ENCODE assay signal across 23 cellular contexts in genomic region chr9:85402541-85402940, GRCh38.
DNase-seq lines count a peak whose midpoint lies in the region; ATAC-seq, FAIRE-seq and TF ChIP-seq lines count a peak whose summit lies in the region.
"Had no signal": no experiment of that assay in that cellular context is flagged by ENCODE, and none has a peak within 500 bp of the region (broad histone marks: within the 10 kb centered on the region; RNA-seq: fewer than 3 reads in every experiment).

No MANE protein-coding gene starts in this region.

- H4K8ac ChIP-seq in H1 (ENCODE audit: extremely low read depth, insufficient read depth, low read length) (no peak overlapping the region), trophoblast cell (ENCODE audit: low read depth, low read length) (no peak overlapping the region)

- no peaks in the 10 kb centered on the region for H3K79me2 ChIP-seq in H1 (ENCODE audit: control insufficient read depth in 1 of 2, insufficient read depth in 2 of 2, low read length in 2 of 2)
- H3K79me2 ChIP-seq in trophoblast cell (ENCODE audit: control insufficient read depth, insufficient read depth, low read length, poor library complexity), result no peaks in the 10 kb centered on the region

- H3K27me3 ChIP-seq in H1 (replicated peaks in 1 of 4; ENCODE audit: control insufficient read depth in 3 of 4, extremely low read depth in 1 of 4, insufficient read depth in 3 of 4, low read length in 3 of 4) (no peaks in the 10 kb centered on the region), trophoblast cell (ENCODE audit: insufficient read depth, low read length) (no peaks in the 10 kb centered on the region)
- no peaks in the 10 kb centered on the region for H3K27me3 ChIP-seq in naive thymus-derived CD4-positive, alpha-beta T cell (ENCODE audit: control insufficient read depth in 2 of 2, insufficient read depth in 2 of 2, low read length in 2 of 2)
- H3K27me3 ChIP-seq: BE2C had no signal

- no peaks in the 10 kb centered on the region for H3K36me3 Mint-ChIP-seq in naive thymus-derived CD4-positive, alpha-beta T cell
- H3K36me3 Mint-ChIP-seq in immature natural killer cell, result no peaks in the 10 kb centered on the region
- H3K36me3 Mint-ChIP-seq: CD4-positive, CD25-positive, alpha-beta regulatory T cell had no signal

- H3K4me2 ChIP-seq in H1 (ENCODE audit: insufficient read depth in 1 of 2, low read depth in 2 of 2, low read length in 2 of 2), result no peak overlapping the region
- H3K4me2 ChIP-seq in trophoblast cell (ENCODE audit: low read length), result no peak overlapping the region
- H3K4me2 ChIP-seq: A549 had no signal

- no peak for DNase-seq in H1 (ENCODE audit: low read depth in 1 of 2, low spot score in 2 of 2)
- peak; percentile 68 for DNase-seq in left kidney (ENCODE audit: low read depth, low spot score)
- no peak for DNase-seq in trophoblast cell
- no peak for DNase-seq in naive thymus-derived CD4-positive, alpha-beta T cell
- DNase-seq in immature natural killer cell, result no peak
- DNase-seq in MV-4-11 (lab: John Stamatoyannopoulos, UW), result no peak
- no peak for DNase-seq in activated CD8-positive, alpha-beta memory T cell treated with anti-CD3 and anti-CD28 coated beads, Interleukin-2, amount 50 U/mL, for 48 hours
- DNase-seq: CD4-positive, CD25-positive, alpha-beta regulatory T cell; DMS79 treated with DMSO at 0.1 percent for 48 hours; KBM-7; NCI-H1092 treated with DMSO at 0.1 percent for 48 hours; NCI-H1436 treated with DMSO at 0.1 percent for 48 hours; NCI-H2029 treated with DMSO at 0.1 percent for 48 hours; NCI-H226; NCI-H510A treated with DMSO at 0.1 percent for 48 hours; NCI-H774; NK-92 treated with Interleukin-12 subunit alpha and Interleukin-12 subunit beta, amount 100 ng/mL, for 24 hours; SJCRH30 had no signal

- H3K4me3 ChIP-seq in HEK293 (ENCODE audit: low read depth, low read length), result no peak overlapping the region
- H3K4me3 ChIP-seq in H1 (ENCODE audit: extremely low read depth in 1 of 4, insufficient read depth in 2 of 4, low read depth in 3 of 4, low read length in 4 of 4), result no peak overlapping the region
- no peak overlapping the region for H3K4me3 ChIP-seq in trophoblast cell (ENCODE audit: low read depth, low read length)
- no peak overlapping the region for H3K4me3 ChIP-seq in naive thymus-derived CD4-positive, alpha-beta T cell (ENCODE audit: low read length)
- H3K4me3 ChIP-seq: A549, GM12878, SJCRH30 had no signal

- H2BK12ac ChIP-seq in H1 (ENCODE audit: low read depth, low read length) (no peak overlapping the region), trophoblast cell (ENCODE audit: low read length) (no peak overlapping the region)

- H3K36me3 ChIP-seq in HEK293 (ENCODE audit: control insufficient read depth in 2 of 2, insufficient read depth in 1 of 2, low read length in 2 of 2) (no peaks in the 10 kb centered on the region), H1 (ENCODE audit: control insufficient read depth in 2 of 4, insufficient read depth in 4 of 4, low read length in 3 of 4) (no peaks in the 10 kb centered on the region), trophoblast cell (ENCODE audit: control insufficient read depth in 1 of 2, insufficient read depth in 2 of 2, low read length in 2 of 2) (no peaks in the 10 kb centered on the region)
- H3K36me3 ChIP-seq in naive thymus-derived CD4-positive, alpha-beta T cell (ENCODE audit: control insufficient read depth in 2 of 3, insufficient read depth in 3 of 3, low read length in 3 of 3), result no peaks in the 10 kb centered on the region
- H3K36me3 ChIP-seq: BE2C, SJCRH30 had no signal

- no peak for ATAC-seq in naive thymus-derived CD4-positive, alpha-beta T cell
- ATAC-seq: A549, GM12878 had no signal

- H3K23me2 ChIP-seq in H1 (ENCODE audit: low read depth, low read length), result no peaks in the 10 kb centered on the region

- H4K12ac ChIP-seq in trophoblast cell (ENCODE audit: low read depth, low read length), result no peak overlapping the region

- FAIRE-seq in H1 (lab: Jason Lieb, UNC), result no peak
- FAIRE-seq: A549, GM12878 had no signal

- TF ChIP-seq CTCF in HEK293 (tag by site-specific recombination; IDR thresholded peaks at IDR 0.05), result no peak
- TF ChIP-seq CTCF in H1 (IDR thresholded peaks at IDR 0.05; ENCODE audit: control extremely low read depth in 1 of 3, insufficient read depth in 1 of 3, low read depth in 1 of 3, low read length in 3 of 3), result no peak

- H3K9me3 ChIP-seq in HEK293 (ENCODE audit: control insufficient read depth, insufficient read depth, low read depth, low read length), result no peaks in the 10 kb centered on the region
- no peaks in the 10 kb centered on the region for H3K9me3 ChIP-seq in H1 (ENCODE audit: insufficient read depth in 2 of 2, low read depth in 1 of 2, low read length in 1 of 2)
- no peaks in the 10 kb centered on the region for H3K9me3 ChIP-seq in trophoblast cell (ENCODE audit: insufficient read depth, low read depth, low read length)
- H3K9me3 ChIP-seq in naive thymus-derived CD4-positive, alpha-beta T cell (ENCODE audit: control insufficient read depth in 2 of 3, low read length in 3 of 3), result no peaks in the 10 kb centered on the region
- H3K9me3 ChIP-seq: A549, BE2C, SJCRH30 had no signal

- TF ChIP-seq POLR2A in H1 (IDR thresholded peaks at IDR 0.05; ENCODE audit: control extremely low read depth in 1 of 2, low read depth in 2 of 2, low read length in 2 of 2), result no peak

- H3K14ac ChIP-seq in H1 (ENCODE audit: insufficient read length) (no peak overlapping the region), trophoblast cell (ENCODE audit: low read length) (no peak overlapping the region)

- 90% methylated on average over 5 of the region's 5 CpGs; no CpG with 5 or more reads in 1 of the 2 experiments for WGBS in H1 (ENCODE audit: extremely low coverage in 1 of 2, insufficient coverage in 1 of 2, insufficient read length in 1 of 2, insufficient replicate concordance in 2 of 2, low coverage in 1 of 2, low lambda C conversion rate in 2 of 2, missing lambda C conversion rate in 1 of 2), 2 experiments
- no CpG with 5 or more reads among the region's 5 CpGs for WGBS in trophoblast cell (ENCODE audit: extremely low coverage, insufficient coverage, insufficient read length)

- no peak overlapping the region for H4K5ac ChIP-seq in H1 (ENCODE audit: insufficient read length, low read depth, low read length)

- no peak overlapping the region for H2AK5ac ChIP-seq in H1 (ENCODE audit: low read depth, low read length)
- no peak overlapping the region for H2AK5ac ChIP-seq in trophoblast cell (ENCODE audit: low read length)

- H3K4me3 Mint-ChIP-seq in naive thymus-derived CD4-positive, alpha-beta T cell, result no peak overlapping the region
- H3K4me3 Mint-ChIP-seq in immature natural killer cell, result no peak overlapping the region
- H3K4me3 Mint-ChIP-seq: CD4-positive, CD25-positive, alpha-beta regulatory T cell had no signal

- H3K56ac ChIP-seq in H1 (replicated peaks; ENCODE audit: insufficient read length, low read depth, low read length), result no peak overlapping the region

- no peak overlapping the region for H3K18ac ChIP-seq in H1 (ENCODE audit: extremely low read depth, low read length)
- H3K18ac ChIP-seq in trophoblast cell (ENCODE audit: low read length), result no peak overlapping the region

- CTCF ChIA-PET in HEK293 (lab: Yijun Ruan, JAX) (interaction anchor here (1.2 kb wide), 1 partner anchor 23 kb away, joined by 4 read pairs; no protein-coding TSS in a partner anchor), H1 (lab: Charles Lee; ENCODE audit: partially characterized antibody) (interaction anchor here (1.0 kb wide), 1 partner anchor 22 kb away, joined by 3 read pairs; no protein-coding TSS in a partner anchor)
- CTCF ChIA-PET in naive thymus-derived CD4-positive, alpha-beta T cell (lab: Charles Lee), result no interaction called here

- H2BK15ac ChIP-seq in H1 (ENCODE audit: low read length), result no peak overlapping the region

- POLR2A ChIA-PET in HEK293 (lab: Yijun Ruan, JAX), result no interaction called here
- POLR2A ChIA-PET in H1 (lab: Charles Lee; ENCODE audit: partially characterized antibody), result no interaction called here
- POLR2A ChIA-PET in naive thymus-derived CD4-positive, alpha-beta T cell (lab: Charles Lee), result no interaction called here

- H2BK120ac ChIP-seq in H1 (replicated peaks; ENCODE audit: low read depth, low read length) (no peak overlapping the region), trophoblast cell (ENCODE audit: insufficient read depth, low read length, poor library complexity) (no peak overlapping the region)

- peak overlapping the region; percentile 68 for H2AFZ ChIP-seq in H1 (ENCODE audit: low read length)
- no peak overlapping the region for H2AFZ ChIP-seq in trophoblast cell (ENCODE audit: insufficient read depth, low read length, poor library complexity)

- H2BK5ac ChIP-seq in H1 (ENCODE audit: low read depth, low read length), result no peak overlapping the region
- H2BK5ac ChIP-seq in trophoblast cell (ENCODE audit: low read depth, low read length, poor library complexity), result no peak overlapping the region

- H4K91ac ChIP-seq in H1 (replicated peaks; ENCODE audit: insufficient read length, low read length) (peak overlapping the region; percentile 14), trophoblast cell (ENCODE audit: low read depth, low read length) (no peak overlapping the region)

- H3K79me1 ChIP-seq in H1 (ENCODE audit: low read depth, low read length) (no peaks in the 10 kb centered on the region), trophoblast cell (ENCODE audit: low read length) (no peaks in the 10 kb centered on the region)

- H3K4ac ChIP-seq in H1 (replicated peaks; ENCODE audit: insufficient read length, low read depth, low read length), result no peak overlapping the region
- H3K4ac ChIP-seq in trophoblast cell (ENCODE audit: low read depth, low read length), result no peak overlapping the region

- no peaks in the 10 kb centered on the region for H4K20me1 ChIP-seq in H1 (replicated peaks in 1 of 2; ENCODE audit: control insufficient read depth in 1 of 2, insufficient read depth in 2 of 2, low read length in 2 of 2)

- TF ChIP-seq RAD21 in H1 (IDR thresholded peaks at IDR 0.05 in 1 of 2, conservative IDR thresholded peaks at IDR 0.05 in 1 of 2; ENCODE audit: low read depth in 2 of 2, low read length in 2 of 2), result no peak

- intact Hi-C loops in naive thymus-derived CD4-positive, alpha-beta T cell (cut with micrococcal nuclease), result no loop called here

- H3K9ac ChIP-seq in H1 (replicated peaks in 1 of 4; ENCODE audit: extremely low read depth in 1 of 4, low read depth in 3 of 4, low read length in 3 of 4), result no peak overlapping the region
- no peak overlapping the region for H3K9ac ChIP-seq in trophoblast cell (ENCODE audit: low read length)

- H3K27ac ChIP-seq in HEK293 (ENCODE audit: extremely low read depth, low read depth, low read length) (peak overlapping the region; percentile 63; the same call in 1 of the 2 replicates), H1 (ENCODE audit: low read depth, low read length) (no peak overlapping the region), trophoblast cell (ENCODE audit: low read depth, low read length) (peak overlapping the region; percentile 2)
- no peak overlapping the region for H3K27ac ChIP-seq in naive thymus-derived CD4-positive, alpha-beta T cell (ENCODE audit: low read depth, low read length)
- H3K27ac ChIP-seq: A549, HL-60, SJCRH30 had no signal

- H3K4me1 ChIP-seq in HEK293 (ENCODE audit: control insufficient read depth, insufficient read depth, low read length) (peaks cover 13% of the 10 kb centered on the region), H1 (replicated peaks in 1 of 4; ENCODE audit: control insufficient read depth in 3 of 4, insufficient read depth in 4 of 4, low read length in 3 of 4) (no peaks in the 10 kb centered on the region; a peak in 1 of 7 replicates), trophoblast cell (ENCODE audit: control insufficient read depth in 1 of 2, insufficient read depth in 2 of 2, low read length in 2 of 2) (peaks cover 3 to 6% of the 10 kb centered on the region in 2 experiments)
- H3K4me1 ChIP-seq in naive thymus-derived CD4-positive, alpha-beta T cell (ENCODE audit: control insufficient read depth in 2 of 2, insufficient read depth in 2 of 2, low read length in 2 of 2), result no peaks in the 10 kb centered on the region
- H3K4me1 ChIP-seq: A549, SJCRH30 had no signal

- peaks cover 2 to 22% (median 8%) of the 10 kb centered on the region in 5 donors for H3K27me3 Mint-ChIP-seq in naive thymus-derived CD4-positive, alpha-beta T cell
- H3K27me3 Mint-ChIP-seq in immature natural killer cell (ENCODE audit: low read depth in 3 of 3), result peaks cover 2 to 10% (median 3%) of the 10 kb centered on the region in 3 donors

- no peak for TF ChIP-seq EP300 in H1 (IDR thresholded peaks at IDR 0.05; ENCODE audit: borderline replicate concordance in 1 of 2, low read depth in 2 of 2, low read length in 2 of 2)

- peaks cover 0 to 7% (median 0%) of the 10 kb centered on the region in 11 donors for H3K9me3 Mint-ChIP-seq in naive thymus-derived CD4-positive, alpha-beta T cell
- peaks cover 0 to 3% (median 0%) of the 10 kb centered on the region in 6 donors for H3K9me3 Mint-ChIP-seq in immature natural killer cell

- H2BK20ac ChIP-seq in H1 (ENCODE audit: low read length), result no peak overlapping the region

- no peak overlapping the region for H3K27ac Mint-ChIP-seq in naive thymus-derived CD4-positive, alpha-beta T cell
- H3K27ac Mint-ChIP-seq in immature natural killer cell, result no peak overlapping the region
- H3K27ac Mint-ChIP-seq: CD4-positive, CD25-positive, alpha-beta regulatory T cell had no signal

- peaks cover 0 to 1% (median 0%) of the 10 kb centered on the region in 7 donors for H3K4me1 Mint-ChIP-seq in naive thymus-derived CD4-positive, alpha-beta T cell
- no peaks in the 10 kb centered on the region for H3K4me1 Mint-ChIP-seq in immature natural killer cell
- H3K4me1 Mint-ChIP-seq: CD4-positive, CD25-positive, alpha-beta regulatory T cell had no signal

- no peak overlapping the region for H3K23ac ChIP-seq in H1 (ENCODE audit: insufficient read length)
- no peak overlapping the region for H3K23ac ChIP-seq in trophoblast cell (ENCODE audit: low read length)

Comparison
In these comparisons a context has a peak if more than half of its experiments do, and no peak if none do; other contexts are left out.
1. H3K27ac ChIP-seq: peak in HEK293 (single experiment) and trophoblast cell (single experiment); none in H1 (single experiment) and naive thymus-derived CD4-positive, alpha-beta T cell (single experiment).